25 cellular contexts compared by ENCODE assay signal in the genomic region with DNA sequence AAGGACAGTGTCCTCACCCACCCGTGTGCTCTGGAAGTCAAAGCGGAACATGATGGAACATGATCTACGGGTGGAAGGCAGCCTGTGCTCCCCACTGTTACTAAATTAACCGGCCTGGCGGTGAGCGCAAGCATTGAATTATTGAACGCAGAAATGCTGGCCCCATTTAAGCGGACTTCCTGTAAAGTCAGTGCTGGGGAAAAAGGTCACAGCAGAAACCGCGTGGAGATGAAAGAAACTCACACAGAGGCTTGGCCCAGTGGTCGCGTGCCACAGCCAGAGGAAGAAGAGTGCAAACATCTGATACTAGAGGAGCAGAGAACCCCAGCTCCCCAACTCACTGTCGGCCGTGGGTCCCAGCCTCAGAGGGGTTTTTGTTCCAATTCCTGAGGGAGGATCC.
DNase-seq lines count a peak whose midpoint lies in the region; ATAC-seq, FAIRE-seq and TF ChIP-seq lines count a peak whose summit lies in the region.
"Had no signal": no experiment of that assay in that cellular context is flagged by ENCODE, and none has a peak within 500 bp of the region (broad histone marks: within the 10 kb centered on the region; RNA-seq: fewer than 3 reads in every experiment).

No MANE protein-coding gene starts in this region.

- no peak overlapping the region for H3K4me3 ChIP-seq in kidney (ENCODE audit: low read length in 2 of 2)
- H3K4me3 ChIP-seq: BLaER1, GM12878, GM23248 had no signal

- TF ChIP-seq CTCF in kidney (IDR thresholded peaks at IDR 0.05; ENCODE audit: borderline replicate concordance, extremely low read depth, insufficient read depth) (no peak), nephron progenitor cell (IDR thresholded peaks at IDR 0.05) (no peak), type B pancreatic cell (conservative IDR thresholded peaks at IDR 0.05) (peak; percentile 23)

- peak; percentile 33 for DNase-seq in Right ventricle myocardium superior
- no peak for DNase-seq in cardiac septum (ENCODE audit: low spot score)
- DNase-seq in kidney: peak; percentile 37
- DNase-seq in nephron progenitor cell: no peak
- DNase-seq in type B pancreatic cell (ENCODE audit: extremely low spot score, unreplicated experiment): no peak
- DNase-seq in SKM-1 (lab: John Stamatoyannopoulos, UW; ENCODE audit: unreplicated experiment): no peak
- DNase-seq in GDM1 (lab: John Stamatoyannopoulos, UW): no peak
- DNase-seq: Caco-2; CD4-positive, CD25-positive, alpha-beta regulatory T cell; CD8-positive, alpha-beta T cell; DMS153; DND-41; GM23248; H7; HCEC 1CT had no signal

- H3K9me3 ChIP-seq in kidney (ENCODE audit: control insufficient read depth in 1 of 2, low read length in 2 of 2): no peaks in the 10 kb centered on the region
- H3K9me3 ChIP-seq: BLaER1, Caco-2 had no signal

- ATAC-seq in Right ventricle myocardium superior (ENCODE audit: poor library complexity): no peak
- ATAC-seq in GM21528 (IDR thresholded peaks at IDR 0.05; ENCODE audit: low FRiP score, unreplicated experiment): no peak
- ATAC-seq: CD8-positive, alpha-beta T cell; GM12878 had no signal

- no peaks in the 10 kb centered on the region for H3K36me3 Mint-ChIP-seq in nephron progenitor cell (ENCODE audit: low read depth)
- no peaks in the 10 kb centered on the region for H3K36me3 Mint-ChIP-seq in type B pancreatic cell
- H3K36me3 Mint-ChIP-seq: CD4-positive, CD25-positive, alpha-beta regulatory T cell; CD8-positive, alpha-beta T cell had no signal

- H3K36me3 ChIP-seq in kidney (ENCODE audit: control insufficient read depth in 1 of 2, insufficient read depth in 2 of 2, low read length in 2 of 2): no peaks in the 10 kb centered on the region
- H3K36me3 ChIP-seq: BLaER1 had no signal

- no peak for FAIRE-seq in kidney (lab: Jason Lieb, UNC)
- FAIRE-seq: A204.1, G401.6, GM12878, GM19239, H1 had no signal

- intact Hi-C loops in Right ventricle myocardium superior (cut with DNase I): no loop called here
- intact Hi-C loops in cardiac septum (cut with DNase I): no loop called here
- intact Hi-C loops in kidney (cut with DNase I): no loop called here

- H3K4me3 Mint-ChIP-seq in nephron progenitor cell: no peak overlapping the region
- no peak overlapping the region for H3K4me3 Mint-ChIP-seq in type B pancreatic cell
- H3K4me3 Mint-ChIP-seq: B cell; CD4-positive, CD25-positive, alpha-beta regulatory T cell; CD8-positive, alpha-beta T cell had no signal

- no peak overlapping the region for H3K27ac ChIP-seq in kidney (ENCODE audit: low read depth in 2 of 2, low read length in 2 of 2)
- H3K27ac ChIP-seq: 22Rv1, BLaER1, C4-2B, GM23248 had no signal

- H3K9me3 Mint-ChIP-seq in nephron progenitor cell (no peaks in the 10 kb centered on the region), type B pancreatic cell (no peaks in the 10 kb centered on the region)
- H3K9me3 Mint-ChIP-seq: CD4-positive, CD25-positive, alpha-beta regulatory T cell; CD8-positive, alpha-beta T cell had no signal

- no peak overlapping the region for H3K9ac ChIP-seq in kidney (ENCODE audit: low read length in 2 of 2)
- H3K9ac ChIP-seq: BLaER1, GM23248 had no signal

- peaks cover 3% of the 10 kb centered on the region for H3K27me3 Mint-ChIP-seq in nephron progenitor cell (ENCODE audit: low read depth, poor library complexity)
- H3K27me3 Mint-ChIP-seq in type B pancreatic cell: peaks cover 10% of the 10 kb centered on the region
- H3K27me3 Mint-ChIP-seq: CD4-positive, CD25-positive, alpha-beta regulatory T cell had no signal

- H3K4me1 Mint-ChIP-seq in nephron progenitor cell (peaks cover 7% of the 10 kb centered on the region), type B pancreatic cell (ENCODE audit: unreplicated experiment) (peaks cover 10% of the 10 kb centered on the region)
- H3K4me1 Mint-ChIP-seq: B cell; CD4-positive, CD25-positive, alpha-beta regulatory T cell had no signal

- H3K27ac Mint-ChIP-seq in nephron progenitor cell: peak overlapping the region; percentile 80
- no peak overlapping the region for H3K27ac Mint-ChIP-seq in type B pancreatic cell
- H3K27ac Mint-ChIP-seq: B cell; CD4-positive, CD25-positive, alpha-beta regulatory T cell; CD8-positive, alpha-beta T cell had no signal

- no peaks in the 10 kb centered on the region for H3K4me1 ChIP-seq in kidney (ENCODE audit: control insufficient read depth in 1 of 2, insufficient read depth in 1 of 2, low read depth in 1 of 2, low read length in 2 of 2)
- H3K4me1 ChIP-seq: Caco-2 had no signal

Comparison
In these comparisons a context has a peak if more than half of its experiments do, and no peak if none do; other contexts are left out.
1. DNase-seq: peak in Right ventricle myocardium superior (single experiment) and kidney (single experiment); none in cardiac septum (single experiment), nephron progenitor cell (single experiment), type B pancreatic cell (single experiment), SKM-1 (single experiment) and GDM1 (single experiment).